1 cellular context compared by ENCODE assay signal in genomic region chr2:10523406-10524189, GRCh38.
TF ChIP-seq lines count a peak whose summit lies in the region.

No MANE protein-coding gene starts in this region.

TF ChIP-seq in GM23338, 12 proteins besides CTCF, POLR2A, EP300 and RAD21:
- TF ChIP-seq ZNF462 (CRISPR knock-in tag; IDR thresholded peaks at IDR 0.05), result no peak
- TF ChIP-seq EZH2phosphoT487 (IDR thresholded peaks at IDR 0.05; ENCODE audit: unreplicated experiment), result no peak
- no peak for TF ChIP-seq NANOG (IDR thresholded peaks at IDR 0.05; ENCODE audit: borderline replicate concordance)
- TF ChIP-seq STAT1 (IDR thresholded peaks at IDR 0.05; ENCODE audit: unreplicated experiment), result no peak
- TF ChIP-seq REST (IDR thresholded peaks at IDR 0.05; ENCODE audit: unreplicated experiment), result no peak
- no peak for TF ChIP-seq JUNB (IDR thresholded peaks at IDR 0.05; ENCODE audit: unreplicated experiment)
